25 cellular contexts compared by ENCODE assay signal in the genomic region with DNA sequence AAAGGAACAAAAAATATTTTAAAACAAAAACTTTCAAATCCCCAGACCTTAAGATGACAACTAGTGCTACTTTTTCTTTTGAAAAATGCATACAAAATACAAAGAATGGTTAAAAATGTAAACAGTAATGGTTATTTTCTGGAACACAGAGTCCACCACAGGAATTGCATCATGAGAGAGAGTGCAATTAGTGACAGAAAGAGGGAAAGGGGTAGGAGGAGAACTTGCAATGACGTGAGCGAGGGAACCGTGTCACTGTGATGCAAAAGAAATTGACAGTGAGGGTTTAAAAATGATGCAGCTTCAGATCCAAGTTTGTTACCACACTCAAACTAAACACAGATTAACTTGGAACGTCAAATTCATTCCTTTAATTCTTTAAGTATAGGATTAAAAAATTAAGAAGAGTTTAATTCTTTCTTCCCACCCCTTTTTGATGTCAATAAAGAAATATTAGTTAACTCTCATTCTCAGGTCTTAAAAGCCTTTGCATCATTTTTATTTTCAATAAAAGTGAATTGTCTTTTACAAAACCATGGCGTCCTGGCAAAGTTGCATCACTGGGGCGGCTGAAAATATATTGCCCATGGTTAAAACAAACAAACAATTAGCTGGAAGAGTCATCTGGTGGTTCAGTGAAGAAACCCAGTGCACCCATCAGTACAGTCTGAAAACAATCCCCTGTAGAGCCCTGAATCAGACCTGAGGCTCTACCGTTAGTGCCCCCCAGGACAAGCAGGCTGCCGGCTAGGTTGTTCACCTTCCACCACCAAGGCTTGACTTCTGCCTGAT. TPM values are rescaled to one million over a fixed set of nuclear protein-coding genes. Genes with fewer than 3 reads are reported as not detected.
A peak's percentile ranks its signal among the peaks of the same experiment; 100 is the strongest.
DNase-seq lines count a peak whose midpoint lies in the region; ATAC-seq, FAIRE-seq and TF ChIP-seq lines count a peak whose summit lies in the region.
"Had no signal": no experiment of that assay in that cellular context is flagged by ENCODE, and none has a peak within 500 bp of the region (broad histone marks: within the 10 kb centered on the region; RNA-seq: fewer than 3 reads in every experiment).

No MANE protein-coding gene starts in this region.

- ATAC-seq in T-helper 17 cell = no peak
- ATAC-seq in natural killer cell = no peak
- no peak for ATAC-seq in foreskin keratinocyte
- ATAC-seq in HG03460 (IDR thresholded peaks at IDR 0.05; ENCODE audit: unreplicated experiment) = no peak
- ATAC-seq: psoas muscle had no signal

- H3K9me3 ChIP-seq in T-helper 17 cell (ENCODE audit: control insufficient read depth, low read length, poor library complexity, severe bottlenecking) = no peaks in the 10 kb centered on the region
- H3K9me3 ChIP-seq: adrenal gland; BLaER1 treated with 17β-estradiol and CSF1 and Interleukin-3, amounts not matched to agents 10 nM and 100 nM; psoas muscle; SK-N-SH; transverse colon had no signal

- H3K4me3 ChIP-seq in fibroblast of villous mesenchyme (ENCODE audit: low read depth, low read length) = no peak overlapping the region
- H3K4me3 ChIP-seq: adrenal gland; BLaER1 treated with 17β-estradiol and CSF1 and Interleukin-3, amounts not matched to agents 10 nM and 100 nM; coronary artery; GM23248; psoas muscle; transverse colon had no signal

- DNase-seq in CD14-positive monocyte (ENCODE audit: low spot score) = no peak
- no peak for DNase-seq in GM12891 (ENCODE audit: insufficient read length, low spot score)
- DNase-seq in T-helper 17 cell = no peak
- peak; percentile 83 for DNase-seq in fibroblast of villous mesenchyme (ENCODE audit: low read depth)
- DNase-seq in natural killer cell = no peak
- DNase-seq in foreskin keratinocyte = no peak
- DNase-seq in NCI-H82 (lab: John Stamatoyannopoulos, UW) = no peak
- DNase-seq: activated CD4-positive, alpha-beta T cell treated with anti-CD3 and anti-CD28 coated beads, Interleukin-2, amount 10 ng/mL, durations not matched to agents 24 days and 14 days; activated effector memory CD4-positive, alpha-beta T cell treated with Interleukin-2 at 50 U/mL for 16 hours; GM23248; kidney glomerular epithelial cell; NCI-H1048; NCI-H187; NCI-H526; psoas muscle; SK-N-SH; stimulated activated CD8-positive, alpha-beta memory T cell treated with anti-CD3 and anti-CD28 coated beads, Interleukin-4, amount 100 ng/mL, for 48 hours; transverse colon; WERI-Rb-1 had no signal

- TF ChIP-seq CTCF in CD14-positive monocyte (IDR thresholded peaks at IDR 0.05) = no peak
- TF ChIP-seq CTCF in fibroblast of villous mesenchyme (IDR thresholded peaks at IDR 0.05; ENCODE audit: insufficient read depth, low read depth, low read length) = no peak
- no peak for TF ChIP-seq CTCF in natural killer cell (IDR thresholded peaks at IDR 0.05)
- no peak for TF ChIP-seq CTCF in foreskin keratinocyte (conservative IDR thresholded peaks at IDR 0.05)

- H3K27ac ChIP-seq in foreskin keratinocyte = no peak overlapping the region
- H3K27ac ChIP-seq: adrenal gland, coronary artery, GM23248, KMS-11, psoas muscle, WERI-Rb-1 had no signal

- no peaks in the 10 kb centered on the region for H3K9me3 Mint-ChIP-seq in CD14-positive monocyte
- H3K9me3 Mint-ChIP-seq in natural killer cell = no peaks in the 10 kb centered on the region
- H3K9me3 Mint-ChIP-seq: activated CD4-positive, alpha-beta T cell treated with anti-CD3 and anti-CD28 coated beads, Interleukin-2, amount 10 ng/mL, durations not matched to agents 24 days and 14 days had no signal

- no peaks in the 10 kb centered on the region for H3K27me3 ChIP-seq in foreskin keratinocyte
- H3K27me3 ChIP-seq: adrenal gland; BLaER1 treated with 17β-estradiol and CSF1 and Interleukin-3, amounts not matched to agents 10 nM and 100 nM; transverse colon had no signal

- no peaks in the 10 kb centered on the region for H3K27me3 Mint-ChIP-seq in CD14-positive monocyte (ENCODE audit: low read depth in 3 of 3)
- H3K27me3 Mint-ChIP-seq in T-helper 17 cell = no peaks in the 10 kb centered on the region
- H3K27me3 Mint-ChIP-seq in natural killer cell (ENCODE audit: low read depth in 2 of 2) = no peaks in the 10 kb centered on the region
- H3K27me3 Mint-ChIP-seq: activated CD4-positive, alpha-beta T cell treated with anti-CD3 and anti-CD28 coated beads, Interleukin-2, amount 10 ng/mL, durations not matched to agents 24 days and 14 days had no signal

- TF ChIP-seq POLR2A in GM12891 (IDR thresholded peaks at IDR 0.05; ENCODE audit: low read depth, low read length) = no peak

- no peaks in the 10 kb centered on the region for H3K4me1 ChIP-seq in foreskin keratinocyte

- intact Hi-C loops in CD14-positive monocyte (cut with micrococcal nuclease) = loop anchor here in 1 of 2 donors (10.0 kb wide), 1 partner anchor 185 kb away; no protein-coding TSS in a partner anchor
- intact Hi-C loops in natural killer cell (cut with micrococcal nuclease) = no loop called here

- peak; percentile 9 for FAIRE-seq in GM12891 (lab: Jason Lieb, UNC)
- FAIRE-seq: D721Med had no signal

- H3K36me3 Mint-ChIP-seq in CD14-positive monocyte (peaks cover 86 to 92% of the 10 kb centered on the region in 2 donors), T-helper 17 cell (ENCODE audit: low read depth) (peaks cover 4% of the 10 kb centered on the region), natural killer cell (no peaks in the 10 kb centered on the region)

- H3K4me1 Mint-ChIP-seq in CD14-positive monocyte = peaks cover 20% of the 10 kb centered on the region
- peaks cover 9% of the 10 kb centered on the region for H3K4me1 Mint-ChIP-seq in T-helper 17 cell
- peaks cover 32 to 38% of the 10 kb centered on the region in 2 donors for H3K4me1 Mint-ChIP-seq in natural killer cell

- H3K27ac Mint-ChIP-seq in CD14-positive monocyte (peak overlapping the region; percentile 79 to 89 (median 82)), T-helper 17 cell (peak overlapping the region; percentile 37), natural killer cell (peak overlapping the region in 1 of 2 donors; percentile 86)

- H3K4me3 Mint-ChIP-seq in CD14-positive monocyte (no peak overlapping the region), T-helper 17 cell (no peak overlapping the region), natural killer cell (no peak overlapping the region)
- H3K4me3 Mint-ChIP-seq: activated CD4-positive, alpha-beta T cell treated with anti-CD3 and anti-CD28 coated beads, Interleukin-2, amount 10 ng/mL, durations not matched to agents 24 days and 14 days had no signal

TF ChIP-seq in GM12891, 5 proteins besides CTCF, POLR2A, EP300 and RAD21:
- TF ChIP-seq SPI1 (IDR thresholded peaks at IDR 0.05; ENCODE audit: low read depth, low read length) = no peak
- TF ChIP-seq TAF1 (IDR thresholded peaks at IDR 0.05; ENCODE audit: low read depth, low read length) = no peak
- no peak for TF ChIP-seq POU2F2 (IDR thresholded peaks at IDR 0.05; ENCODE audit: low read depth, low read length)
- TF ChIP-seq POLR2AphosphoS5 (IDR thresholded peaks at IDR 0.05; ENCODE audit: low read depth, low read length) = no peak
- TF ChIP-seq PAX5 (IDR thresholded peaks at IDR 0.05; ENCODE audit: insufficient read depth, low read length, severe bottlenecking) = no peak

RNA-seq across cellular contexts. Expression of a gene that starts 39.5 kb away (rescaled TPM):
- polyA plus RNA-seq in CD14-positive monocyte (100 to 1,000 TPM; 352 to 443 TPM), foreskin keratinocyte (192 and 224 TPM in 2 replicates)
- 86.5 TPM for polyA plus RNA-seq in GM12891 (2012; ENCODE audit: low read depth, missing spikeins)
- total RNA-seq in T-helper 17 cell (100 to 1,000 TPM; 124 to 141 TPM), fibroblast of villous mesenchyme (161 and 171 TPM in 2 replicates), natural killer cell (100 to 1,000 TPM; 139 to 160 (median 139) TPM), foreskin keratinocyte (253 and 264 TPM in 2 replicates)
